1 cellular context compared by ENCODE assay signal in the genomic region with DNA sequence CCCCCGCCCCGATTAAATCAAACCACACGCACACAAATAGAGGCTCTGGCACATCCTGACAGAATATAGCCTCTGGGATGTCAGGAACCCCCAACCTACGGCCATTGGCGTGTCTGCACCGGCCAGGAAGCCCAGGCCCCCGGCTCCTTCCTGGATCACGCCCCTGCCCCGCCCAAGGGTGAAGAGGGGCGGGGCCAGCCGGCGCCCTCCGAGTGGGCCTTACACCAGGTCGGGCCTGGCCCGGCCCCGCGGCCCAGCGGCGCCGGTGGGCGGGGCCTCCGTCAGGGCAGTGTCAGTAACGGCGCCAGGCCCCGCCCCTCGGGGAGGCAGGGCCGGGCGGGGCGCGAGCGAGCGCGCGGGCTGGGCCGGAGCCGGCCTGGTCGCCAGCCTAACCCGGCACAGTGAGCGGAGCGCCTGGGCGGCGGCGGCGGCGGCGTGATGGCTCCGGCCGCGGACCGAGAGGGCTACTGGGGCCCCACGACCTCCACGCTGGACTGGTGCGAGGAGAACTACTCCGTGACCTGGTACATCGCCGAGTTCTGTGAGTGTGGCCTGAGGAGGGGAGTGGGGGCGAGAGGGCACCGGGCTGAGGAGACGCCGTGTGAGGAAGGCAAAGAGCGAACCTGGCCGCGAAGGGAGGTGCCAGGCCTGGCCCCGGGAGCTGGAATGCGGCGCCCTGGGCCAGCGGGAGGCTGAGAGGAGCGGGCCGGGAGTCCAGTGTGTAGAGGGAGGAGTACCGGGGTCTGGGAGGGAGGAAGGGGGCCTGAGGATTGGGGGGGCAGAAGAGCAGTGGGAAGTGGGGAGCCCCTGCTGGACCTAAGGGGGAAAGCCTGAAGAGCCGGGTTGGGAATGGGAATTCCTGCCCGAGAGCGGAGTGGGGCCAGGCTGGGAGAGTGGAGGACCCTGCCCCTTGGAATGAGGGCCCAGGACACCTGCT.
TF ChIP-seq lines count a peak whose summit lies in the region.

A gene (plus strand): TSS at position 380 of the 937 bp plus-strand sequence. CDS start 59 bp downstream, at position 439.

TF ChIP-seq in HepG2, 621 proteins besides CTCF, POLR2A, EP300 and RAD21 (continued from another document and continues in another):
- TF ChIP-seq ZNF354B (CRISPR knock-in tag; IDR thresholded peaks at IDR 0.05), result no peak
- TF ChIP-seq ZSCAN21 (CRISPR knock-in tag; IDR thresholded peaks at IDR 0.05; ENCODE audit: borderline replicate concordance), result peak; percentile 34; the same call in 1 of the 2 replicates
- TF ChIP-seq KLF13 (CRISPR knock-in tag; IDR thresholded peaks at IDR 0.05), result 0 out of 2 replicates have a peak, but pooled peaks have one; percentile 78
- TF ChIP-seq DNMT1 (CRISPR knock-in tag; IDR thresholded peaks at IDR 0.05), result no peak
- TF ChIP-seq, protein P1, sequence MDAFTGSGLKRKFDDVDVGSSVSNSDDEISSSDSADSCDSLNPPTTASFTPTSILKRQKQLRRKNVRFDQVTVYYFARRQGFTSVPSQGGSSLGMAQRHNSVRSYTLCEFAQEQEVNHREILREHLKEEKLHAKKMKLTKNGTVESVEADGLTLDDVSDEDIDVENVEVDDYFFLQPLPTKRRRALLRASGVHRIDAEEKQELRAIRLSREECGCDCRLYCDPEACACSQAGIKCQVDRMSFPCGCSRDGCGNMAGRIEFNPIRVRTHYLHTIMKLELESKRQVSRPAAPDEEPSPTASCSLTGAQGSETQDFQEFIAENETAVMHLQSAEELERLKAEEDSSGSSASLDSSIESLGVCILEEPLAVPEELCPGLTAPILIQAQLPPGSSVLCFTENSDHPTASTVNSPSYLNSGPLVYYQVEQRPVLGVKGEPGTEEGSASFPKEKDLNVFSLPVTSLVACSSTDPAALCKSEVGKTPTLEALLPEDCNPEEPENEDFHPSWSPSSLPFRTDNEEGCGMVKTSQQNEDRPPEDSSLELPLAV (CRISPR knock-in tag; conservative IDR thresholded peaks at IDR 0.05; ENCODE audit: low read depth), result no peak
- no peak; the same call in 1 of the 2 replicates for TF ChIP-seq ZNF670 (CRISPR knock-in tag; IDR thresholded peaks at IDR 0.05; ENCODE audit: borderline replicate concordance)
- TF ChIP-seq ZNF570 (CRISPR knock-in tag; IDR thresholded peaks at IDR 0.05; ENCODE audit: borderline replicate concordance), result no peak
- no peak for TF ChIP-seq SRSF4 (IDR thresholded peaks at IDR 0.05; ENCODE audit: low read depth, low read length, poor library complexity, severe bottlenecking)
- no peak for TF ChIP-seq DR1 (CRISPR knock-in tag; IDR thresholded peaks at IDR 0.05)
- TF ChIP-seq, protein P2, sequence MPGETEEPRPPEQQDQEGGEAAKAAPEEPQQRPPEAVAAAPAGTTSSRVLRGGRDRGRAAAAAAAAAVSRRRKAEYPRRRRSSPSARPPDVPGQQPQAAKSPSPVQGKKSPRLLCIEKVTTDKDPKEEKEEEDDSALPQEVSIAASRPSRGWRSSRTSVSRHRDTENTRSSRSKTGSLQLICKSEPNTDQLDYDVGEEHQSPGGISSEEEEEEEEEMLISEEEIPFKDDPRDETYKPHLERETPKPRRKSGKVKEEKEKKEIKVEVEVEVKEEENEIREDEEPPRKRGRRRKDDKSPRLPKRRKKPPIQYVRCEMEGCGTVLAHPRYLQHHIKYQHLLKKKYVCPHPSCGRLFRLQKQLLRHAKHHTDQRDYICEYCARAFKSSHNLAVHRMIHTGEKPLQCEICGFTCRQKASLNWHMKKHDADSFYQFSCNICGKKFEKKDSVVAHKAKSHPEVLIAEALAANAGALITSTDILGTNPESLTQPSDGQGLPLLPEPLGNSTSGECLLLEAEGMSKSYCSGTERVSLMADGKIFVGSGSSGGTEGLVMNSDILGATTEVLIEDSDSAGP (CRISPR knock-in tag; IDR thresholded peaks at IDR 0.05; ENCODE audit: borderline replicate concordance), result peak; percentile 53; the same call in 1 of the 2 replicates
- TF ChIP-seq TGIF2 (CRISPR knock-in tag; IDR thresholded peaks at IDR 0.05), result 0 out of 2 replicates have a peak, but pooled peaks have one; percentile 19
- no peak for TF ChIP-seq ZNF101 (CRISPR knock-in tag; IDR thresholded peaks at IDR 0.05; ENCODE audit: borderline replicate concordance, low read depth)
- 0 out of 2 replicates have a peak, but pooled peaks have one; percentile 40 for TF ChIP-seq REL (CRISPR knock-in tag; conservative IDR thresholded peaks at IDR 0.05)
- TF ChIP-seq ZNF766 (CRISPR knock-in tag; IDR thresholded peaks at IDR 0.05; ENCODE audit: borderline replicate concordance), result no peak
- TF ChIP-seq, protein P3, sequence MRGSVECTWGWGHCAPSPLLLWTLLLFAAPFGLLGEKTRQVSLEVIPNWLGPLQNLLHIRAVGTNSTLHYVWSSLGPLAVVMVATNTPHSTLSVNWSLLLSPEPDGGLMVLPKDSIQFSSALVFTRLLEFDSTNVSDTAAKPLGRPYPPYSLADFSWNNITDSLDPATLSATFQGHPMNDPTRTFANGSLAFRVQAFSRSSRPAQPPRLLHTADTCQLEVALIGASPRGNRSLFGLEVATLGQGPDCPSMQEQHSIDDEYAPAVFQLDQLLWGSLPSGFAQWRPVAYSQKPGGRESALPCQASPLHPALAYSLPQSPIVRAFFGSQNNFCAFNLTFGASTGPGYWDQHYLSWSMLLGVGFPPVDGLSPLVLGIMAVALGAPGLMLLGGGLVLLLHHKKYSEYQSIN (CRISPR knock-in tag; IDR thresholded peaks at IDR 0.05; ENCODE audit: borderline replicate concordance), result no peak
- no peak for TF ChIP-seq ZBTB20 (CRISPR knock-in tag; IDR thresholded peaks at IDR 0.05; ENCODE audit: borderline replicate concordance, low read depth)
- TF ChIP-seq ZMAT3 (CRISPR knock-in tag; conservative IDR thresholded peaks at IDR 0.05), result no peak
- TF ChIP-seq, protein P4, sequence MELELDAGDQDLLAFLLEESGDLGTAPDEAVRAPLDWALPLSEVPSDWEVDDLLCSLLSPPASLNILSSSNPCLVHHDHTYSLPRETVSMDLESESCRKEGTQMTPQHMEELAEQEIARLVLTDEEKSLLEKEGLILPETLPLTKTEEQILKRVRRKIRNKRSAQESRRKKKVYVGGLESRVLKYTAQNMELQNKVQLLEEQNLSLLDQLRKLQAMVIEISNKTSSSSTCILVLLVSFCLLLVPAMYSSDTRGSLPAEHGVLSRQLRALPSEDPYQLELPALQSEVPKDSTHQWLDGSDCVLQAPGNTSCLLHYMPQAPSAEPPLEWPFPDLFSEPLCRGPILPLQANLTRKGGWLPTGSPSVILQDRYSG (CRISPR knock-in tag; IDR thresholded peaks at IDR 0.05), result no peak
- TF ChIP-seq, protein P5, sequence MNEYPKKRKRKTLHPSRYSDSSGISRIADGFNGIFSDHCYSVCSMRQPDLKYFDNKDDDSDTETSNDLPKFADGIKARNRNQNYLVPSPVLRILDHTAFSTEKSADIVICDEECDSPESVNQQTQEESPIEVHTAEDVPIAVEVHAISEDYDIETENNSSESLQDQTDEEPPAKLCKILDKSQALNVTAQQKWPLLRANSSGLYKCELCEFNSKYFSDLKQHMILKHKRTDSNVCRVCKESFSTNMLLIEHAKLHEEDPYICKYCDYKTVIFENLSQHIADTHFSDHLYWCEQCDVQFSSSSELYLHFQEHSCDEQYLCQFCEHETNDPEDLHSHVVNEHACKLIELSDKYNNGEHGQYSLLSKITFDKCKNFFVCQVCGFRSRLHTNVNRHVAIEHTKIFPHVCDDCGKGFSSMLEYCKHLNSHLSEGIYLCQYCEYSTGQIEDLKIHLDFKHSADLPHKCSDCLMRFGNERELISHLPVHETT (CRISPR knock-in tag; conservative IDR thresholded peaks at IDR 0.05), result no peak
- no peak for TF ChIP-seq ZSCAN25 (CRISPR knock-in tag; IDR thresholded peaks at IDR 0.05)
- peak; percentile 42; the same call in 1 of the 2 replicates for TF ChIP-seq BORCS8-MEF2B (CRISPR knock-in tag; IDR thresholded peaks at IDR 0.05)
- TF ChIP-seq FOXK1 (CRISPR knock-in tag; IDR thresholded peaks at IDR 0.05; ENCODE audit: borderline replicate concordance, low read depth), result no peak
- no peak for TF ChIP-seq ZNF460 (CRISPR knock-in tag; IDR thresholded peaks at IDR 0.05; ENCODE audit: borderline replicate concordance)
- TF ChIP-seq LCORL (IDR thresholded peaks at IDR 0.05), result no peak
- 0 out of 2 replicates have a peak, but pooled peaks have one; percentile 44 for TF ChIP-seq LCORL (CRISPR knock-in tag; IDR thresholded peaks at IDR 0.05)
- TF ChIP-seq, protein P6, sequence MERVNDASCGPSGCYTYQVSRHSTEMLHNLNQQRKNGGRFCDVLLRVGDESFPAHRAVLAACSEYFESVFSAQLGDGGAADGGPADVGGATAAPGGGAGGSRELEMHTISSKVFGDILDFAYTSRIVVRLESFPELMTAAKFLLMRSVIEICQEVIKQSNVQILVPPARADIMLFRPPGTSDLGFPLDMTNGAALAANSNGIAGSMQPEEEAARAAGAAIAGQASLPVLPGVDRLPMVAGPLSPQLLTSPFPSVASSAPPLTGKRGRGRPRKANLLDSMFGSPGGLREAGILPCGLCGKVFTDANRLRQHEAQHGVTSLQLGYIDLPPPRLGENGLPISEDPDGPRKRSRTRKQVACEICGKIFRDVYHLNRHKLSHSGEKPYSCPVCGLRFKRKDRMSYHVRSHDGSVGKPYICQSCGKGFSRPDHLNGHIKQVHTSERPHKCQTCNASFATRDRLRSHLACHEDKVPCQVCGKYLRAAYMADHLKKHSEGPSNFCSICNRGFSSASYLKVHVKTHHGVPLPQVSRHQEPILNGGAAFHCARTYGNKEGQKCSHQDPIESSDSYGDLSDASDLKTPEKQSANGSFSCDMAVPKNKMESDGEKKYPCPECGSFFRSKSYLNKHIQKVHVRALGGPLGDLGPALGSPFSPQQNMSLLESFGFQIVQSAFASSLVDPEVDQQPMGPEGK (CRISPR knock-in tag; IDR thresholded peaks at IDR 0.05), result 0 out of 2 replicates have a peak, but pooled peaks have one; percentile 6
- TF ChIP-seq ZNF143 (CRISPR knock-in tag; IDR thresholded peaks at IDR 0.05), result no peak
- no peak for TF ChIP-seq NFE2 (CRISPR knock-in tag; IDR thresholded peaks at IDR 0.05)
- no peak for TF ChIP-seq ZNF232 (CRISPR knock-in tag; IDR thresholded peaks at IDR 0.05; ENCODE audit: borderline replicate concordance)
- TF ChIP-seq ZNF441 (CRISPR knock-in tag; IDR thresholded peaks at IDR 0.05; ENCODE audit: borderline replicate concordance), result 0 out of 2 replicates have a peak, but pooled peaks have one; percentile 37
- TF ChIP-seq KLF9 (CRISPR knock-in tag; IDR thresholded peaks at IDR 0.05; ENCODE audit: low read depth), result no peak
- TF ChIP-seq, protein P7, sequence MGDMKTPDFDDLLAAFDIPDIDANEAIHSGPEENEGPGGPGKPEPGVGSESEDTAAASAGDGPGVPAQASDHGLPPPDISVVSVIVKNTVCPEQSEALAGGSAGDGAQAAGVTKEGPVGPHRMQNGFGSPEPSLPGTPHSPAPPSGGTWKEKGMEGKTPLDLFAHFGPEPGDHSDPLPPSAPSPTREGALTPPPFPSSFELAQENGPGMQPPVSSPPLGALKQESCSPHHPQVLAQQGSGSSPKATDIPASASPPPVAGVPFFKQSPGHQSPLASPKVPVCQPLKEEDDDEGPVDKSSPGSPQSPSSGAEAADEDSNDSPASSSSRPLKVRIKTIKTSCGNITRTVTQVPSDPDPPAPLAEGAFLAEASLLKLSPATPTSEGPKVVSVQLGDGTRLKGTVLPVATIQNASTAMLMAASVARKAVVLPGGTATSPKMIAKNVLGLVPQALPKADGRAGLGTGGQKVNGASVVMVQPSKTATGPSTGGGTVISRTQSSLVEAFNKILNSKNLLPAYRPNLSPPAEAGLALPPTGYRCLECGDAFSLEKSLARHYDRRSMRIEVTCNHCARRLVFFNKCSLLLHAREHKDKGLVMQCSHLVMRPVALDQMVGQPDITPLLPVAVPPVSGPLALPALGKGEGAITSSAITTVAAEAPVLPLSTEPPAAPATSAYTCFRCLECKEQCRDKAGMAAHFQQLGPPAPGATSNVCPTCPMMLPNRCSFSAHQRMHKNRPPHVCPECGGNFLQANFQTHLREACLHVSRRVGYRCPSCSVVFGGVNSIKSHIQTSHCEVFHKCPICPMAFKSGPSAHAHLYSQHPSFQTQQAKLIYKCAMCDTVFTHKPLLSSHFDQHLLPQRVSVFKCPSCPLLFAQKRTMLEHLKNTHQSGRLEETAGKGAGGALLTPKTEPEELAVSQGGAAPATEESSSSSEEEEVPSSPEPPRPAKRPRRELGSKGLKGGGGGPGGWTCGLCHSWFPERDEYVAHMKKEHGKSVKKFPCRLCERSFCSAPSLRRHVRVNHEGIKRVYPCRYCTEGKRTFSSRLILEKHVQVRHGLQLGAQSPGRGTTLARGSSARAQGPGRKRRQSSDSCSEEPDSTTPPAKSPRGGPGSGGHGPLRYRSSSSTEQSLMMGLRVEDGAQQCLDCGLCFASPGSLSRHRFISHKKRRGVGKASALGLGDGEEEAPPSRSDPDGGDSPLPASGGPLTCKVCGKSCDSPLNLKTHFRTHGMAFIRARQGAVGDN (CRISPR knock-in tag; IDR thresholded peaks at IDR 0.05), result peak; percentile 81
